In genomic region chr6:131952886-131953509, GRCh38 we compare ENCODE assay signal across 22 cellular contexts. TPM values are rescaled to one million over a fixed set of nuclear protein-coding genes. Genes with fewer than 3 reads are reported as not detected.
DNase-seq lines count a peak whose midpoint lies in the region; ATAC-seq and TF ChIP-seq lines count a peak whose summit lies in the region.
"Had no signal": no experiment of that assay in that cellular context is flagged by ENCODE, and none has a peak within 500 bp of the region (broad histone marks: within the 10 kb centered on the region; RNA-seq: fewer than 3 reads in every experiment).

No MANE protein-coding gene starts in this region.

- H2BK15ac ChIP-seq in mesenchymal stem cell (ENCODE audit: low read depth, poor library complexity, severe bottlenecking) = no peak overlapping the region

- H3K27ac Mint-ChIP-seq in chondrocyte (ENCODE audit: unreplicated experiment) = peak overlapping the region; percentile 76
- H3K27ac Mint-ChIP-seq: effector memory CD8-positive, alpha-beta T cell; naive thymus-derived CD8-positive, alpha-beta T cell had no signal

- no peaks in the 10 kb centered on the region for H3K9me3 ChIP-seq in right atrium auricular region
- no peaks in the 10 kb centered on the region for H3K9me3 ChIP-seq in heart right ventricle
- H3K9me3 ChIP-seq in mesenchymal stem cell (ENCODE audit: control insufficient read depth, low read length) = no peaks in the 10 kb centered on the region
- H3K9me3 ChIP-seq in tibial artery = no peaks in the 10 kb centered on the region
- H3K9me3 ChIP-seq: prostate gland, stomach had no signal

- H3K23ac ChIP-seq in mesenchymal stem cell (ENCODE audit: low read length in 2 of 2) = no peak overlapping the region

- H3K18ac ChIP-seq in mesenchymal stem cell (ENCODE audit: low read depth in 1 of 2, low read length in 2 of 2) = peak overlapping the region in 1 of 2 experiments; percentile 49

- H3K4ac ChIP-seq in mesenchymal stem cell (ENCODE audit: low read depth in 1 of 2, low read length in 2 of 2) = no peak overlapping the region

- no peak for TF ChIP-seq CTCF in right atrium auricular region (IDR thresholded peaks at IDR 0.05)
- TF ChIP-seq CTCF in heart right ventricle (IDR thresholded peaks at IDR 0.05) = no peak
- no peak for TF ChIP-seq CTCF in chondrocyte (IDR thresholded peaks at IDR 0.05)
- TF ChIP-seq CTCF in tibial artery (IDR thresholded peaks at IDR 0.05) = no peak

- H3K27me3 Mint-ChIP-seq in chondrocyte (ENCODE audit: low read depth) = no peaks in the 10 kb centered on the region

- H3K9ac ChIP-seq in mesenchymal stem cell (ENCODE audit: low read length) = no peak overlapping the region

- H3K27ac ChIP-seq in right atrium auricular region = peak overlapping the region; percentile 9 to 95
- peak overlapping the region in 1 of 10 donors; percentile 94 for H3K27ac ChIP-seq in heart right ventricle
- H3K27ac ChIP-seq in mesenchymal stem cell (ENCODE audit: low read length, poor library complexity, severe bottlenecking) = peak overlapping the region; percentile 29
- peak overlapping the region; percentile 30 to 94 for H3K27ac ChIP-seq in tibial artery
- H3K27ac ChIP-seq in substantia nigra (ENCODE audit: low read depth, low read length, poor library complexity, severe bottlenecking) = no peak overlapping the region
- H3K27ac ChIP-seq: prostate gland had no signal

- H4K8ac ChIP-seq in mesenchymal stem cell (ENCODE audit: low read length) = peak overlapping the region; percentile 16

- peak overlapping the region; percentile 1 for H2BK5ac ChIP-seq in mesenchymal stem cell (ENCODE audit: low read depth, low read length, poor library complexity, severe bottlenecking)

- ATAC-seq in heart right ventricle = no peak
- no peak for ATAC-seq in GM21786 (IDR thresholded peaks at IDR 0.05; ENCODE audit: unreplicated experiment)
- ATAC-seq: effector memory CD8-positive, alpha-beta T cell; naive thymus-derived CD8-positive, alpha-beta T cell; Right ventricle myocardium inferior had no signal

- no peak overlapping the region for H3K14ac ChIP-seq in mesenchymal stem cell (ENCODE audit: low read length in 2 of 2)

- no peak overlapping the region for H2AFZ ChIP-seq in mesenchymal stem cell (ENCODE audit: low read depth, low read length)

- intact Hi-C loops in heart right ventricle (cut with DNase I) = loop anchor here in 8 of 10 donors (5.0 to 10.0 kb wide), 8 partner anchors 109 to 262 kb away; no protein-coding TSS in a partner anchor
- intact Hi-C loops in tibial artery (cut with DNase I; ENCODE audit: low total_unique reads) = loop anchor here (5.0 kb wide), 1 partner anchor 179 kb away; no protein-coding TSS in a partner anchor

- H3K4me1 ChIP-seq in right atrium auricular region = peaks cover 0 to 56% of the 10 kb centered on the region in 2 donors
- H3K4me1 ChIP-seq in heart right ventricle = peaks cover 6 to 56% (median 24%) of the 10 kb centered on the region in 9 donors
- H3K4me1 ChIP-seq in mesenchymal stem cell (ENCODE audit: control insufficient read depth, insufficient read depth, low read depth, low read length) = peaks cover 4% of the 10 kb centered on the region
- H3K4me1 ChIP-seq in tibial artery = peaks cover 0 to 43% (median 24%) of the 10 kb centered on the region in 4 donors
- H3K4me1 ChIP-seq: prostate gland had no signal

- 86 to 90% methylated on average over 4 of the region's 4 CpGs for WGBS in heart right ventricle, 2 donors
- 83% methylated on average over 3 of the region's 4 CpGs for WGBS in mesenchymal stem cell

- H3K36me3 ChIP-seq in right atrium auricular region = peaks cover 26% of the 10 kb centered on the region
- H3K36me3 ChIP-seq in heart right ventricle = peaks cover 0 to 18% (median 6%) of the 10 kb centered on the region in 9 donors
- H3K36me3 ChIP-seq in mesenchymal stem cell (ENCODE audit: control insufficient read depth in 1 of 2, insufficient read depth in 2 of 2, low read depth in 1 of 2, low read length in 2 of 2) = peaks cover 0 to 16% of the 10 kb centered on the region in 2 experiments
- H3K36me3 ChIP-seq in tibial artery = peaks cover 5 to 15% (median 14%) of the 10 kb centered on the region in 3 donors
- H3K36me3 ChIP-seq: prostate gland had no signal

- H3K79me1 ChIP-seq in mesenchymal stem cell (replicated peaks; ENCODE audit: low read length, poor library complexity, severe bottlenecking) = no peaks in the 10 kb centered on the region

- H3K9me3 Mint-ChIP-seq in chondrocyte (ENCODE audit: low read depth) = no peaks in the 10 kb centered on the region
- H3K9me3 Mint-ChIP-seq: effector memory CD8-positive, alpha-beta T cell had no signal

- H3K36me3 Mint-ChIP-seq in chondrocyte (ENCODE audit: low read depth) = peaks cover 24% of the 10 kb centered on the region

- DNase-seq in right atrium auricular region (ENCODE audit: low spot score) (no peak), heart right ventricle (no peak), chondrocyte (ENCODE audit: low spot score) (no peak), mesenchymal stem cell (no peak), tibial artery (no peak), substantia nigra (lab: John Stamatoyannopoulos, UW) (no peak), T1000 (lab: John Stamatoyannopoulos, UW) (no peak)
- DNase-seq: C1 segment of cervical spinal cord; cerebellar nuclear complex; DMS 273 treated with DMSO at 0.1 percent for 48 hours; effector memory CD8-positive, alpha-beta T cell; Kasumi-1; naive thymus-derived CD8-positive, alpha-beta T cell; NCI-H1105; NCI-H2107; NCI-H524; stimulated activated CD4-positive, alpha-beta T cell treated with anti-CD3 and anti-CD28 coated beads, Interleukin-4, amount 100 ng/mL, for 24 hours; stomach; T-helper 1 cell had no signal

- peak overlapping the region; percentile 93 for H2AK5ac ChIP-seq in mesenchymal stem cell (ENCODE audit: low read length, severe bottlenecking)

- no peak overlapping the region for H3K4me3 Mint-ChIP-seq in chondrocyte (ENCODE audit: unreplicated experiment)
- H3K4me3 Mint-ChIP-seq: effector memory CD8-positive, alpha-beta T cell had no signal

- no peaks in the 10 kb centered on the region for H3K27me3 ChIP-seq in right atrium auricular region
- peaks cover 0 to 54% (median 0%) of the 10 kb centered on the region in 7 donors for H3K27me3 ChIP-seq in heart right ventricle
- no peaks in the 10 kb centered on the region for H3K27me3 ChIP-seq in mesenchymal stem cell (ENCODE audit: control insufficient read depth in 1 of 2, insufficient read depth in 1 of 2, low read length in 2 of 2)
- no peaks in the 10 kb centered on the region for H3K27me3 ChIP-seq in tibial artery

- peak overlapping the region; percentile 11 to 54 for H2BK12ac ChIP-seq in mesenchymal stem cell (ENCODE audit: low read length in 2 of 2)

- H3K4me1 Mint-ChIP-seq in chondrocyte (ENCODE audit: low read depth) = peaks cover 66% of the 10 kb centered on the region

- no peak overlapping the region for H3K4me2 ChIP-seq in mesenchymal stem cell (ENCODE audit: low read length, poor library complexity, severe bottlenecking)

- peak overlapping the region; percentile 29 for H4K91ac ChIP-seq in mesenchymal stem cell (ENCODE audit: low read length)

- no peak overlapping the region for H2BK120ac ChIP-seq in mesenchymal stem cell (ENCODE audit: low read depth, low read length)

- H3K4me3 ChIP-seq in right atrium auricular region (no peak overlapping the region), heart right ventricle (no peak overlapping the region), mesenchymal stem cell (ENCODE audit: insufficient read depth in 1 of 2, low read depth in 1 of 2, low read length in 2 of 2) (no peak overlapping the region), tibial artery (no peak overlapping the region)
- H3K4me3 ChIP-seq: prostate gland, stomach had no signal

RNA-seq across cellular contexts. Expression of gene CCN2, which starts 1.8 kb away (rescaled TPM):
- total RNA-seq in right atrium auricular region = 100 to 1,000 TPM; 203 to 356 TPM
- total RNA-seq in heart right ventricle = 10 to 100 TPM in 9 of 10 donors, 1 to 10 TPM in 1; 6.1 to 60.5 (median 40.7) TPM
- polyA plus RNA-seq in heart right ventricle = 10 to 100 TPM in 1 of 2 donors, 1 to 10 TPM in 1; 6.5 to 71.3 TPM
- total RNA-seq in chondrocyte = 1,296 to 1,346 TPM (median 1,334 TPM) in 3 replicates
- 252 TPM for polyA plus RNA-seq in mesenchymal stem cell (2013, experiment 1 of 2)
- polyA plus RNA-seq in mesenchymal stem cell (2013, experiment 2 of 2) = 259 TPM
- polyA plus RNA-seq: naive thymus-derived CD8-positive, alpha-beta T cell had no signal
